20 cellular contexts compared by ENCODE assay signal in the genomic region with DNA sequence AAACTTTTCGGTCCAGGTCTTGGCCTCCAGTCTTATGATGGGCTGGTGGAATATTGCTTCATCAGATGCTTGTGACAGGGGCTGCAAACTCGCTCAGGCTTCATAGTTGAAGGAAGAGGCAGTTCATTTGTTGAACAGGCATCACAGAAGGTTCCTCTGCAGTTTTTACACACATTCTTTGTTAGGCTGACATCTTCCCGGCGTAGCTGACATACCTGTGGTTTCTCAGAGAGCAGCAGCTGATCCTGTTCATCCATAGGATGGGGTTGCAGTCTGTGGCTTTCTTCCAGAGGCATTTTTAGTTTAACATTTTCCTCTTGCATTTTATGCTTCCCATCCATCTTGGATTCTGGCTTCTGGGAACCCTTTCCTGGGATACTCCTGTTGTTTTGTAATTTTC.
DNase-seq lines count a peak whose midpoint lies in the region; ATAC-seq and FAIRE-seq lines count a peak whose summit lies in the region.
"Had no signal": no experiment of that assay in that cellular context is flagged by ENCODE, and none has a peak within 500 bp of the region (broad histone marks: within the 10 kb centered on the region; RNA-seq: fewer than 3 reads in every experiment).

No MANE protein-coding gene starts in this region.

- no peak for FAIRE-seq in GM19239 (lab: Jason Lieb, UNC)

- DNase-seq in GM03348 (ENCODE audit: low spot score) (peak; percentile 53), SK-MEL-5 (ENCODE audit: low read depth, low spot score) (peak; percentile 84), fibroblast of peridontal ligament (ENCODE audit: extremely low read depth) (peak; percentile 61), renal cortical epithelial cell (ENCODE audit: low read depth) (peak; percentile 23), GM19239 (ENCODE audit: insufficient read length, low spot score) (no peak)
- DNase-seq in activated T-cell treated with anti-CD3 and anti-CD28 coated beads, Interleukin-2, amount 50 U/mL, for 48 hours: no peak
- DNase-seq in activated CD8-positive, alpha-beta memory T cell treated with anti-CD3 and anti-CD28 coated beads, Interleukin-2, amount 10 ng/mL, durations not matched to agents 7 days and 5 days: no peak
- no peak for DNase-seq in activated T-helper 2 cell treated with anti-CD3 and anti-CD28 coated beads, Interferon-gamma antibody, Interleukin-2, Interleukin-4, amounts not matched to agents 10 μg/mL and 5 μg/mL and 100 μg/mL, durations not matched to agents 14 hours and 24 hours and 36 hours (ENCODE audit: low spot score)
- DNase-seq: activated CD4-positive, alpha-beta T cell treated with anti-CD3 and anti-CD28 coated beads for 48 hours; aorta; CD4-positive, alpha-beta T cell; effector CD4-positive, alpha-beta T cell; heart left ventricle; left lung; MM.1S; NCI-H2171; right cardiac atrium; stimulated activated naive B cell treated with anti-CD40 and anti-IgM and Interleukin-4, amounts not matched to agents 10 μg/mL and 1 μg/mL and 100 μg/mL, for 72 hours; T-helper 2 cell had no signal

- no peaks in the 10 kb centered on the region for H3K36me3 Mint-ChIP-seq in activated CD8-positive, alpha-beta memory T cell treated with anti-CD3 and anti-CD28 coated beads, Interleukin-2, amount 10 ng/mL, durations not matched to agents 7 days and 5 days
- no peaks in the 10 kb centered on the region for H3K36me3 Mint-ChIP-seq in activated T-helper 2 cell treated with anti-CD3 and anti-CD28 coated beads, Interferon-gamma antibody, Interleukin-2, Interleukin-4, amounts not matched to agents 10 μg/mL and 5 μg/mL and 100 μg/mL, durations not matched to agents 14 hours and 24 hours and 36 hours (ENCODE audit: low read depth)
- H3K36me3 Mint-ChIP-seq: stimulated activated naive B cell treated with anti-CD40 and anti-IgM and Interleukin-4, amounts not matched to agents 10 μg/mL and 1 μg/mL and 100 μg/mL, for 72 hours had no signal

- in situ Hi-C loops in SK-MEL-5 (cut with HindIII; ENCODE audit: low pct_unique_long_range_greater_than_20kb, low sequenced_read_pairs): no loop called here

- intact Hi-C loops in activated T-helper 2 cell treated with anti-CD3 and anti-CD28 coated beads, Interferon-gamma antibody, Interleukin-2, Interleukin-4, amounts not matched to agents 10 μg/mL and 5 μg/mL and 100 μg/mL, durations not matched to agents 14 hours and 24 hours and 36 hours (cut with micrococcal nuclease): no loop called here

- H3K27me3 Mint-ChIP-seq in activated CD8-positive, alpha-beta memory T cell treated with anti-CD3 and anti-CD28 coated beads, Interleukin-2, amount 10 ng/mL, durations not matched to agents 7 days and 5 days: no peaks in the 10 kb centered on the region
- H3K27me3 Mint-ChIP-seq in activated T-helper 2 cell treated with anti-CD3 and anti-CD28 coated beads, Interferon-gamma antibody, Interleukin-2, Interleukin-4, amounts not matched to agents 10 μg/mL and 5 μg/mL and 100 μg/mL, durations not matched to agents 14 hours and 24 hours and 36 hours (ENCODE audit: low read depth): no peaks in the 10 kb centered on the region
- H3K27me3 Mint-ChIP-seq: CD4-positive, alpha-beta T cell; stimulated activated naive B cell treated with anti-CD40 and anti-IgM and Interleukin-4, amounts not matched to agents 10 μg/mL and 1 μg/mL and 100 μg/mL, for 72 hours had no signal

- no peak overlapping the region for H3K27ac Mint-ChIP-seq in activated CD8-positive, alpha-beta memory T cell treated with anti-CD3 and anti-CD28 coated beads, Interleukin-2, amount 10 ng/mL, durations not matched to agents 7 days and 5 days
- H3K27ac Mint-ChIP-seq in activated T-helper 2 cell treated with anti-CD3 and anti-CD28 coated beads, Interferon-gamma antibody, Interleukin-2, Interleukin-4, amounts not matched to agents 10 μg/mL and 5 μg/mL and 100 μg/mL, durations not matched to agents 14 hours and 24 hours and 36 hours: no peak overlapping the region
- H3K27ac Mint-ChIP-seq: CD4-positive, alpha-beta T cell; nephron; stimulated activated naive B cell treated with anti-CD40 and anti-IgM and Interleukin-4, amounts not matched to agents 10 μg/mL and 1 μg/mL and 100 μg/mL, for 72 hours had no signal

- H3K9me3 Mint-ChIP-seq in activated CD8-positive, alpha-beta memory T cell treated with anti-CD3 and anti-CD28 coated beads, Interleukin-2, amount 10 ng/mL, durations not matched to agents 7 days and 5 days (ENCODE audit: low read depth): peaks cover 10% of the 10 kb centered on the region
- peaks cover 11% of the 10 kb centered on the region for H3K9me3 Mint-ChIP-seq in activated T-helper 2 cell treated with anti-CD3 and anti-CD28 coated beads, Interferon-gamma antibody, Interleukin-2, Interleukin-4, amounts not matched to agents 10 μg/mL and 5 μg/mL and 100 μg/mL, durations not matched to agents 14 hours and 24 hours and 36 hours
- H3K9me3 Mint-ChIP-seq: CD4-positive, alpha-beta T cell; nephron had no signal

- H3K4me1 Mint-ChIP-seq in activated CD8-positive, alpha-beta memory T cell treated with anti-CD3 and anti-CD28 coated beads, Interleukin-2, amount 10 ng/mL, durations not matched to agents 7 days and 5 days: no peaks in the 10 kb centered on the region
- H3K4me1 Mint-ChIP-seq in activated T-helper 2 cell treated with anti-CD3 and anti-CD28 coated beads, Interferon-gamma antibody, Interleukin-2, Interleukin-4, amounts not matched to agents 10 μg/mL and 5 μg/mL and 100 μg/mL, durations not matched to agents 14 hours and 24 hours and 36 hours (ENCODE audit: low read depth): no peaks in the 10 kb centered on the region
- H3K4me1 Mint-ChIP-seq: nephron; stimulated activated naive B cell treated with anti-CD40 and anti-IgM and Interleukin-4, amounts not matched to agents 10 μg/mL and 1 μg/mL and 100 μg/mL, for 72 hours had no signal

- no peak for ATAC-seq in activated CD8-positive, alpha-beta memory T cell treated with anti-CD3 and anti-CD28 coated beads, Interleukin-2, amount 10 ng/mL, durations not matched to agents 7 days and 5 days
- ATAC-seq: heart left ventricle; left lung; right cardiac atrium; stimulated activated naive B cell treated with anti-CD40 and anti-IgM and Interleukin-4, amounts not matched to agents 10 μg/mL and 1 μg/mL and 100 μg/mL, for 72 hours had no signal

- CTCF ChIA-PET in activated CD8-positive, alpha-beta memory T cell treated with anti-CD3 and anti-CD28 coated beads, Interleukin-2, amount 10 ng/mL, durations not matched to agents 7 days and 5 days (lab: Charles Lee): no interaction called here

- H3K4me3 Mint-ChIP-seq in activated CD8-positive, alpha-beta memory T cell treated with anti-CD3 and anti-CD28 coated beads, Interleukin-2, amount 10 ng/mL, durations not matched to agents 7 days and 5 days: no peak overlapping the region
- H3K4me3 Mint-ChIP-seq in activated T-helper 2 cell treated with anti-CD3 and anti-CD28 coated beads, Interferon-gamma antibody, Interleukin-2, Interleukin-4, amounts not matched to agents 10 μg/mL and 5 μg/mL and 100 μg/mL, durations not matched to agents 14 hours and 24 hours and 36 hours (ENCODE audit: low read depth): no peak overlapping the region
- H3K4me3 Mint-ChIP-seq: CD4-positive, alpha-beta T cell; nephron; stimulated activated naive B cell treated with anti-CD40 and anti-IgM and Interleukin-4, amounts not matched to agents 10 μg/mL and 1 μg/mL and 100 μg/mL, for 72 hours had no signal

Comparison
In these comparisons a context has a peak if more than half of its experiments do, and no peak if none do; other contexts are left out.
1. DNase-seq: peak in GM03348 (single experiment), SK-MEL-5 (single experiment), fibroblast of peridontal ligament (single experiment) and renal cortical epithelial cell (single experiment); none in activated T-cell treated with anti-CD3 and anti-CD28 coated beads, Interleukin-2, amount 50 U/mL, for 48 hours (0 of 2), activated CD8-positive, alpha-beta memory T cell treated with anti-CD3 and anti-CD28 coated beads, Interleukin-2, amount 10 ng/mL, durations not matched to agents 7 days and 5 days (single experiment), GM19239 (single experiment) and activated T-helper 2 cell treated with anti-CD3 and anti-CD28 coated beads, Interferon-gamma antibody, Interleukin-2, Interleukin-4, amounts not matched to agents 10 μg/mL and 5 μg/mL and 100 μg/mL, durations not matched to agents 14 hours and 24 hours and 36 hours (single experiment).